In the genomic region with DNA sequence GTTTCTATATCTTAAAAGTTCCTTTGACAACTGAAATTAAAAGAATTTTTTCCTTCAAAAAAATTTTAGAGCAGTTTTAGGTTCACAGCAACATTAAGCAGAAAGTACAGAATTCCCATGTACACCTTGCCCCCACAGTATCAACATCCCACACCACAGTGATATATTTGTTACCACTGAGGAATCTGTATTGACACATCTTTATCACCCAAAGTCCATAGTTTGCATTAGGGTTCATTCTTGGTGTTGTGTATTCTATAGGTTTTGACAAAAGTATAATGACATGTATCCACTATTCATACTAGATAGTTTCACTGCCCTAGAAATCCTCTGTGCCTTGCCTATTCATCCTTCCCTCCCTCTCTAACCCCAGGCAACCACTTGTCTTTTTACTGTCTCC, we compare ENCODE assay signal across 19 cellular contexts. TPM values are rescaled to one million over a fixed set of nuclear protein-coding genes. Genes with fewer than 3 reads are reported as not detected.
DNase-seq lines count a peak whose midpoint lies in the region; ATAC-seq and TF ChIP-seq lines count a peak whose summit lies in the region.
"Had no signal": no experiment of that assay in that cellular context is flagged by ENCODE, and none has a peak within 500 bp of the region (broad histone marks: within the 10 kb centered on the region; RNA-seq: fewer than 3 reads in every experiment).

No MANE protein-coding gene starts in this region.

- H2AFZ ChIP-seq in Loucy (ENCODE audit: low read length): no peak overlapping the region

- peaks cover 82% of the 10 kb centered on the region for H3K79me2 ChIP-seq in Loucy (ENCODE audit: insufficient read depth, low read length)

- peaks cover 15% of the 10 kb centered on the region for H3F3A ChIP-seq in Loucy (ENCODE audit: low read depth)

- H3K27ac ChIP-seq in brain microvascular endothelial cell (peak overlapping the region; percentile 95), lower lobe of right lung (peak overlapping the region; percentile 75), thoracic aorta (peak overlapping the region; percentile 85 to 89)

- DNase-seq in brain microvascular endothelial cell (no peak), lower lobe of right lung (no peak), thoracic aorta (ENCODE audit: low spot score) (no peak), HPDE6-E6E7 (ENCODE audit: extremely low spot score) (no peak), posterior cingulate gyrus (no peak), T-helper 2 cell (no peak)
- DNase-seq: activated naive CD8-positive, alpha-beta T cell treated with anti-CD3 and anti-CD28 coated beads, Interleukin-2, amount 50 U/mL, for 24 hours; CD4-positive, alpha-beta memory T cell; dermis blood vessel endothelial cell; HCEC 1CT; head of caudate nucleus; KBM-7; NCI-H524 treated with DMSO at 0.1 percent for 48 hours; Peyer's patch; stimulated activated CD4-positive, alpha-beta T cell treated with anti-CD3 and anti-CD28 coated beads, Interleukin-12 subunit alpha, Interleukin-12 subunit beta, amount 100 ng/mL, for 4 hours had no signal

- no peak for TF ChIP-seq CTCF in Loucy (conservative IDR thresholded peaks at IDR 0.05; ENCODE audit: low read length)
- TF ChIP-seq CTCF in brain microvascular endothelial cell (IDR thresholded peaks at IDR 0.05; ENCODE audit: low read depth, low read length, missing control alignments): no peak
- TF ChIP-seq CTCF in lower lobe of right lung (IDR thresholded peaks at IDR 0.05): no peak
- no peak for TF ChIP-seq CTCF in thoracic aorta (IDR thresholded peaks at IDR 0.05)

- intact Hi-C loops in lower lobe of right lung (cut with DNase I) (no loop called here), posterior cingulate gyrus (cut with DNase I) (no loop called here)

- no peaks in the 10 kb centered on the region for H3K9me3 ChIP-seq in Loucy (ENCODE audit: insufficient read depth, low read depth, low read length)
- no peaks in the 10 kb centered on the region for H3K9me3 ChIP-seq in lower lobe of right lung
- no peaks in the 10 kb centered on the region for H3K9me3 ChIP-seq in thoracic aorta
- H3K9me3 ChIP-seq: Peyer's patch, SJSA1, vagina had no signal

- no peaks in the 10 kb centered on the region for H4K20me1 ChIP-seq in Loucy (ENCODE audit: insufficient read depth, low read length, poor library complexity, severe bottlenecking)

- no peak for ATAC-seq in lower lobe of right lung
- ATAC-seq in thoracic aorta (ENCODE audit: insufficient number of reproducible peaks, low FRiP score, low read depth): no peak
- ATAC-seq: activated naive CD8-positive, alpha-beta T cell treated with anti-CD3 and anti-CD28 coated beads, Interleukin-2, amount 50 U/mL, for 24 hours; WTC11 had no signal

- peak overlapping the region; percentile 34 for H3K4me2 ChIP-seq in Loucy (ENCODE audit: low read depth, low read length, poor library complexity, severe bottlenecking)

- H3K9me2 ChIP-seq in Loucy (replicated peaks; ENCODE audit: low read depth, low read length): no peaks in the 10 kb centered on the region

- H3K4me1 ChIP-seq in Loucy (ENCODE audit: insufficient read depth, low read length, poor library complexity, severe bottlenecking): peaks cover 73% of the 10 kb centered on the region
- H3K4me1 ChIP-seq in lower lobe of right lung: peaks cover 88% of the 10 kb centered on the region
- H3K4me1 ChIP-seq in thoracic aorta (ENCODE audit: control insufficient read depth in 1 of 2, low read depth in 2 of 2): peaks cover 37 to 83% of the 10 kb centered on the region in 2 donors

- no peaks in the 10 kb centered on the region for H3K27me3 ChIP-seq in Loucy (ENCODE audit: insufficient read depth, low read length, poor library complexity, severe bottlenecking)
- H3K27me3 ChIP-seq in brain microvascular endothelial cell (replicated peaks): no peaks in the 10 kb centered on the region
- no peaks in the 10 kb centered on the region for H3K27me3 ChIP-seq in lower lobe of right lung (ENCODE audit: low read depth)
- no peaks in the 10 kb centered on the region for H3K27me3 ChIP-seq in thoracic aorta (replicated peaks; ENCODE audit: insufficient read depth)
- H3K27me3 ChIP-seq: Peyer's patch, SJSA1, vagina had no signal

- H3K36me3 ChIP-seq in Loucy (ENCODE audit: insufficient read depth, low read length) (no peaks in the 10 kb centered on the region), brain microvascular endothelial cell (replicated peaks) (no peaks in the 10 kb centered on the region), lower lobe of right lung (no peaks in the 10 kb centered on the region), thoracic aorta (no peaks in the 10 kb centered on the region)
- H3K36me3 ChIP-seq: Peyer's patch, SJSA1, vagina had no signal

- in situ Hi-C loops in brain microvascular endothelial cell (cut with HindIII; ENCODE audit: low pct_ligation_motif_present, low sequenced_read_pairs): no loop called here

- H3K9ac ChIP-seq in Loucy (ENCODE audit: low read depth, low read length, poor library complexity, severe bottlenecking): no peak overlapping the region

- no peak overlapping the region for H3K4me3 ChIP-seq in Loucy (ENCODE audit: low read length, poor library complexity, severe bottlenecking)
- no peak overlapping the region for H3K4me3 ChIP-seq in brain microvascular endothelial cell (ENCODE audit: low read depth, low read length)
- H3K4me3 ChIP-seq in lower lobe of right lung: no peak overlapping the region
- H3K4me3 ChIP-seq in thoracic aorta: no peak overlapping the region
- H3K4me3 ChIP-seq: Peyer's patch, SJSA1, vagina had no signal

RNA-seq across cellular contexts. Expression of a gene that starts 43.7 kb away (rescaled TPM):
- total RNA-seq in lower lobe of right lung: 90.7 TPM
- total RNA-seq in thoracic aorta: 100 to 1,000 TPM in 1 of 2 donors, 10 to 100 TPM in 1; 47.9 to 121 TPM
